Comparison of ENCODE assay signal across 15 cellular contexts in the genomic region with DNA sequence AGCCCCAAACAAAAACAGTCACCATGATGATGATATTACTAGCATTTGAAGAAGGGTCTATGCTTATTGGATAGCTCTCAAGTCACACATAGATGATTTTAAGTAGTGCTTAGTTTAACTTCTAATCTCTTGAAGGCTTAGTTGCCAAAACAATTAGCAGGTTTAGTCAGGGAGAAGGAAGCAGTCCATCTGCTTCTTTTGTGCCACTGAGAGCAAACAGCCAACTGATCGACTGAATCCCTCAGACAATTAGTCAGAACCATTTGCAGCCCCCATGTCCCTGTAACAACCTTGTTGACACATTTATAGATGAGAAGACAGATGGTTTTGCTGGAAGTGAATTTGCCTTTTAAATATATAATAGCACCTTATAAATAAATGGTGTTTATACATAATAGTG.
A peak's percentile ranks its signal among the peaks of the same experiment; 100 is the strongest.
DNase-seq lines count a peak whose midpoint lies in the region; FAIRE-seq and TF ChIP-seq lines count a peak whose summit lies in the region.
"Had no signal": no experiment of that assay in that cellular context is flagged by ENCODE, and none has a peak within 500 bp of the region (broad histone marks: within the 10 kb centered on the region; RNA-seq: fewer than 3 reads in every experiment).

No MANE protein-coding gene starts in this region.

- intact Hi-C loops in A673 (cut with micrococcal nuclease; ENCODE audit: unreplicated experiment) = no loop called here
- intact Hi-C loops in activated T-helper 2 cell treated with anti-CD3 and anti-CD28 coated beads, Interferon-gamma antibody, Interleukin-2, Interleukin-4, amounts not matched to agents 10 μg/mL and 5 μg/mL and 100 μg/mL, durations not matched to agents 14 hours and 24 hours and 36 hours (cut with micrococcal nuclease) = no loop called here

- no peak for DNase-seq in D721Med (ENCODE audit: insufficient read length, low spot score)
- DNase-seq in NCI-H146 (lab: John Stamatoyannopoulos, UW) = peak; percentile 83
- peak; percentile 92 for DNase-seq in NCI-H69 (lab: John Stamatoyannopoulos, UW)
- DNase-seq in glutamatergic neuron = no peak
- DNase-seq in OCI-M1 (lab: John Stamatoyannopoulos, UW) = no peak
- no peak for DNase-seq in A673 (ENCODE audit: low spot score)
- DNase-seq in activated T-helper 2 cell treated with anti-CD3 and anti-CD28 coated beads, Interferon-gamma antibody, Interleukin-2, Interleukin-4, amounts not matched to agents 10 μg/mL and 5 μg/mL and 100 μg/mL, durations not matched to agents 14 hours and 24 hours and 36 hours (ENCODE audit: low spot score) = no peak
- DNase-seq: DMS79 treated with DMSO at 0.1 percent for 48 hours, Kasumi-1, MM.1S, PC-9, SJCRH30, T-helper 17 cell had no signal

- no peaks in the 10 kb centered on the region for H3K27me3 ChIP-seq in A673 (replicated peaks; ENCODE audit: insufficient read depth, low read depth, low read length, poor library complexity)
- H3K27me3 ChIP-seq: SJCRH30 had no signal

- H3K4me1 ChIP-seq in A673 (ENCODE audit: insufficient read depth, low read length, poor library complexity, severe bottlenecking) = no peaks in the 10 kb centered on the region
- H3K4me1 ChIP-seq: HAP-1, SJCRH30 had no signal

- no peaks in the 10 kb centered on the region for H3K36me3 ChIP-seq in A673 (ENCODE audit: insufficient read depth, low read length, poor library complexity, severe bottlenecking)
- H3K36me3 ChIP-seq: HAP-1, SJCRH30 had no signal

- H3K27me3 Mint-ChIP-seq in glutamatergic neuron (ENCODE audit: unreplicated experiment) = no peaks in the 10 kb centered on the region
- H3K27me3 Mint-ChIP-seq in activated T-helper 2 cell treated with anti-CD3 and anti-CD28 coated beads, Interferon-gamma antibody, Interleukin-2, Interleukin-4, amounts not matched to agents 10 μg/mL and 5 μg/mL and 100 μg/mL, durations not matched to agents 14 hours and 24 hours and 36 hours (ENCODE audit: low read depth) = no peaks in the 10 kb centered on the region
- H3K27me3 Mint-ChIP-seq: IgD-negative memory B cell, T-helper 17 cell had no signal

- H3K9me3 Mint-ChIP-seq in glutamatergic neuron (ENCODE audit: unreplicated experiment) = no peaks in the 10 kb centered on the region
- H3K9me3 Mint-ChIP-seq in activated T-helper 2 cell treated with anti-CD3 and anti-CD28 coated beads, Interferon-gamma antibody, Interleukin-2, Interleukin-4, amounts not matched to agents 10 μg/mL and 5 μg/mL and 100 μg/mL, durations not matched to agents 14 hours and 24 hours and 36 hours = no peaks in the 10 kb centered on the region
- H3K9me3 Mint-ChIP-seq: IgD-negative memory B cell had no signal

- CTCF ChIA-PET in A673 (lab: Charles Lee) = no interaction called here

- H3K9me3 ChIP-seq in A673 (ENCODE audit: low read depth, low read length, poor library complexity, severe bottlenecking) = no peaks in the 10 kb centered on the region
- H3K9me3 ChIP-seq: HAP-1, SJCRH30 had no signal

- no peaks in the 10 kb centered on the region for H3K36me3 Mint-ChIP-seq in glutamatergic neuron (ENCODE audit: unreplicated experiment)
- H3K36me3 Mint-ChIP-seq in activated T-helper 2 cell treated with anti-CD3 and anti-CD28 coated beads, Interferon-gamma antibody, Interleukin-2, Interleukin-4, amounts not matched to agents 10 μg/mL and 5 μg/mL and 100 μg/mL, durations not matched to agents 14 hours and 24 hours and 36 hours (ENCODE audit: low read depth) = no peaks in the 10 kb centered on the region
- H3K36me3 Mint-ChIP-seq: IgD-negative memory B cell had no signal

- BruUV-seq in A673 (replicated peaks; lab: Mats Ljungman, UMichigan) = no TSS peak

- FAIRE-seq in D721Med (lab: Jason Lieb, UNC) = peak; percentile 58

- TF ChIP-seq CTCF in D721Med (IDR thresholded peaks at IDR 0.05; ENCODE audit: insufficient read depth, missing control alignments) (no peak), glutamatergic neuron (IDR thresholded peaks at IDR 0.05; ENCODE audit: partially characterized antibody, unreplicated experiment) (no peak), A673 (conservative IDR thresholded peaks at IDR 0.05; ENCODE audit: low read depth, low read length) (no peak)

- no peak overlapping the region for H3K4me3 Mint-ChIP-seq in glutamatergic neuron (ENCODE audit: unreplicated experiment)
- no peak overlapping the region for H3K4me3 Mint-ChIP-seq in activated T-helper 2 cell treated with anti-CD3 and anti-CD28 coated beads, Interferon-gamma antibody, Interleukin-2, Interleukin-4, amounts not matched to agents 10 μg/mL and 5 μg/mL and 100 μg/mL, durations not matched to agents 14 hours and 24 hours and 36 hours (ENCODE audit: low read depth)
- H3K4me3 Mint-ChIP-seq: IgD-negative memory B cell, T-helper 17 cell had no signal

- no peak overlapping the region for H3K4me3 ChIP-seq in A673 (ENCODE audit: low read depth, low read length, poor library complexity, severe bottlenecking)
- H3K4me3 ChIP-seq: HAP-1, PC-9, SJCRH30 had no signal

- H3K27ac Mint-ChIP-seq in glutamatergic neuron (ENCODE audit: unreplicated experiment) = peak overlapping the region; percentile 43
- H3K27ac Mint-ChIP-seq in activated T-helper 2 cell treated with anti-CD3 and anti-CD28 coated beads, Interferon-gamma antibody, Interleukin-2, Interleukin-4, amounts not matched to agents 10 μg/mL and 5 μg/mL and 100 μg/mL, durations not matched to agents 14 hours and 24 hours and 36 hours = no peak overlapping the region
- H3K27ac Mint-ChIP-seq: IgD-negative memory B cell, T-helper 17 cell had no signal

- H3K27ac ChIP-seq in A673 (ENCODE audit: low read depth, low read length, poor library complexity, severe bottlenecking) = no peak overlapping the region
- H3K27ac ChIP-seq: PC-9, SJCRH30 had no signal

- POLR2A ChIA-PET in A673 (lab: Charles Lee; ENCODE audit: low non-redundant PET) = no interaction called here

- H3K4me1 Mint-ChIP-seq in glutamatergic neuron (ENCODE audit: low read depth, unreplicated experiment) = peaks cover 9% of the 10 kb centered on the region
- H3K4me1 Mint-ChIP-seq in activated T-helper 2 cell treated with anti-CD3 and anti-CD28 coated beads, Interferon-gamma antibody, Interleukin-2, Interleukin-4, amounts not matched to agents 10 μg/mL and 5 μg/mL and 100 μg/mL, durations not matched to agents 14 hours and 24 hours and 36 hours (ENCODE audit: low read depth) = no peaks in the 10 kb centered on the region
- H3K4me1 Mint-ChIP-seq: IgD-negative memory B cell, T-helper 17 cell had no signal

Comparison
In these comparisons a context has a peak if more than half of its experiments do, and no peak if none do; other contexts are left out.
1. DNase-seq: peak in NCI-H146 (single experiment) and NCI-H69 (single experiment); none in D721Med (single experiment), glutamatergic neuron (single experiment), OCI-M1 (single experiment), A673 (single experiment) and activated T-helper 2 cell treated with anti-CD3 and anti-CD28 coated beads, Interferon-gamma antibody, Interleukin-2, Interleukin-4, amounts not matched to agents 10 μg/mL and 5 μg/mL and 100 μg/mL, durations not matched to agents 14 hours and 24 hours and 36 hours (single experiment).